26 cellular contexts compared by ENCODE assay signal in genomic region chr14:97874394-97874793, GRCh38.
"Had no signal": no experiment of that assay in that cellular context is flagged by ENCODE, and none has a peak within 500 bp of the region (broad histone marks: within the 10 kb centered on the region; RNA-seq: fewer than 3 reads in every experiment).

No MANE protein-coding gene starts in this region.

- H3K27ac Mint-ChIP-seq: activated CD4-positive, alpha-beta T cell treated with anti-CD3 and anti-CD28 coated beads, Interleukin-2, amount 10 ng/mL, durations not matched to agents 24 days and 14 days; dendritic cell treated with granulocyte-macrophage colony-stimulating factor and Interleukin-4, amounts not matched to agents 40 ng/mL and 50 ng/mL, for 4 days; immature natural killer cell; stimulated activated effector memory CD8-positive, alpha-beta T cell treated with anti-CD3 and anti-CD28 coated beads, Interleukin-12 subunit alpha, Interleukin-12 subunit beta, amount 100 ng/mL, for 72 hours had no signal

- H3K36me3 Mint-ChIP-seq: immature natural killer cell; stimulated activated effector memory CD8-positive, alpha-beta T cell treated with anti-CD3 and anti-CD28 coated beads, Interleukin-12 subunit alpha, Interleukin-12 subunit beta, amount 100 ng/mL, for 72 hours had no signal

- H3K36me3 ChIP-seq: breast epithelium, esophagus muscularis mucosa, heart left ventricle, pancreas, prostate gland, suprapubic skin, tibial artery, upper lobe of right lung had no signal

- H3K4me1 Mint-ChIP-seq: immature natural killer cell; stimulated activated effector memory CD8-positive, alpha-beta T cell treated with anti-CD3 and anti-CD28 coated beads, Interleukin-12 subunit alpha, Interleukin-12 subunit beta, amount 100 ng/mL, for 72 hours had no signal

- DNase-seq: activated CD4-positive, alpha-beta T cell treated with anti-CD3 and anti-CD28 coated beads, Interleukin-2, amount 10 ng/mL, durations not matched to agents 24 days and 14 days; activated CD4-positive, CD25-positive, alpha-beta regulatory T cell; activated CD8-positive, alpha-beta memory T cell treated with anti-CD3 and anti-CD28 coated beads for 24 hours; activated gamma-delta T cell; central memory CD4-positive, alpha-beta T cell; effector CD4-positive, alpha-beta T cell; foreskin keratinocyte; heart left ventricle; hypothalamus; immature natural killer cell; kidney; left colon; mammary epithelial cell; pancreas; retina; small intestine; stimulated activated CD4-positive, alpha-beta T cell treated with anti-CD3 and anti-CD28 coated beads, Interleukin-4, amount 100 ng/mL, for 24 hours; tibial artery; upper lobe of right lung had no signal

- H3K27me3 ChIP-seq: breast epithelium, esophagus muscularis mucosa, foreskin keratinocyte, heart left ventricle, suprapubic skin, tibial artery, upper lobe of right lung had no signal

- H3K9me3 Mint-ChIP-seq: dendritic cell treated with granulocyte-macrophage colony-stimulating factor and Interleukin-4, amounts not matched to agents 40 ng/mL and 50 ng/mL, for 4 days; immature natural killer cell; stimulated activated effector memory CD8-positive, alpha-beta T cell treated with anti-CD3 and anti-CD28 coated beads, Interleukin-12 subunit alpha, Interleukin-12 subunit beta, amount 100 ng/mL, for 72 hours had no signal

- ATAC-seq: foreskin keratinocyte; heart left ventricle; left colon; pancreas; sciatic nerve; stimulated activated effector memory CD8-positive, alpha-beta T cell treated with anti-CD3 and anti-CD28 coated beads, Interleukin-12 subunit alpha, Interleukin-12 subunit beta, amount 100 ng/mL, for 72 hours; upper lobe of right lung had no signal

- H3K4me3 ChIP-seq: breast epithelium, esophagus muscularis mucosa, heart left ventricle, pancreas, prostate gland, suprapubic skin, tibial artery, upper lobe of right lung had no signal

- H3K4me3 Mint-ChIP-seq: activated CD4-positive, alpha-beta T cell treated with anti-CD3 and anti-CD28 coated beads, Interleukin-2, amount 10 ng/mL, durations not matched to agents 24 days and 14 days; dendritic cell treated with granulocyte-macrophage colony-stimulating factor and Interleukin-4, amounts not matched to agents 40 ng/mL and 50 ng/mL, for 4 days; immature natural killer cell; stimulated activated effector memory CD8-positive, alpha-beta T cell treated with anti-CD3 and anti-CD28 coated beads, Interleukin-12 subunit alpha, Interleukin-12 subunit beta, amount 100 ng/mL, for 72 hours had no signal

- H3K9me3 ChIP-seq: breast epithelium, esophagus muscularis mucosa, heart left ventricle, pancreas, prostate gland, suprapubic skin, tibial artery, upper lobe of right lung had no signal

- H3K4me1 ChIP-seq: foreskin keratinocyte, pancreas, prostate gland, upper lobe of right lung had no signal

- H3K27ac ChIP-seq: breast epithelium, esophagus muscularis mucosa, foreskin keratinocyte, heart left ventricle, pancreas, prostate gland, suprapubic skin, tibial artery, upper lobe of right lung had no signal

- H3K27me3 Mint-ChIP-seq: dendritic cell treated with granulocyte-macrophage colony-stimulating factor and Interleukin-4, amounts not matched to agents 40 ng/mL and 50 ng/mL, for 4 days had no signal
